ENCODE assay signal across 33 cellular contexts in the genomic region with DNA sequence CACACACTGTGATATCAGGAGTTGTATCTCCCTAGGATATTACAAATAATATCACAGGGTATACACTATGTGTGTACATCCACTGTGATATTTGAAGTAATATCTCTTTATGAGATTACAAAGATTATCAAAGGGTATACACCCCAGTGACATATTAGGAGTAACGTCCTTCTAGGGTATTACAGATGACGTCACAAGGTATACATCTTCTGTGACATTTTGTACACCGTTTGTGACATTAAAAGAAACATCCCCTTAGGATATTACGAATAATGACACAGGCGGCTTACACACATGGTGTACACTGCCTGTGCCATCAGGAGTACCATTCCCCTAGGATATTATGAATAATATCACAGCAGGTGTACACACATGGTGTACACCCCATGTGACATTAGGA. TPM values are rescaled to one million over a fixed set of nuclear protein-coding genes. Genes with fewer than 3 reads are reported as not detected.
DNase-seq lines count a peak whose midpoint lies in the region; ATAC-seq, FAIRE-seq and TF ChIP-seq lines count a peak whose summit lies in the region.
"Had no signal": no experiment of that assay in that cellular context is flagged by ENCODE, and none has a peak within 500 bp of the region (broad histone marks: within the 10 kb centered on the region; RNA-seq: fewer than 3 reads in every experiment).

No MANE protein-coding gene starts in this region.

- FAIRE-seq in HepG2 (lab: Jason Lieb, UNC) (no peak), K562 (lab: Jason Lieb, UNC) (no peak)
- FAIRE-seq: A204.1, A549, D721Med had no signal

- TF ChIP-seq POLR2A in HepG2 (IDR thresholded peaks at IDR 0.05; ENCODE audit: insufficient read depth in 1 of 2, low read depth in 2 of 2, low read length in 2 of 2): no peak
- TF ChIP-seq POLR2A in right lobe of liver (IDR thresholded peaks at IDR 0.05): no peak
- TF ChIP-seq POLR2A in K562 (conservative IDR thresholded peaks at IDR 0.05): no peak

- H2AFZ ChIP-seq in HepG2 (ENCODE audit: low read length): no peak overlapping the region
- H2AFZ ChIP-seq in K562 (ENCODE audit: low read depth, low read length): no peak overlapping the region

- H3K9me1 ChIP-seq in K562 (ENCODE audit: control insufficient read depth, insufficient read depth, low read length): no peaks in the 10 kb centered on the region

- H3K9me3 ChIP-seq in HepG2 (ENCODE audit: low read length): no peaks in the 10 kb centered on the region
- no peaks in the 10 kb centered on the region for H3K9me3 ChIP-seq in right lobe of liver
- H3K9me3 ChIP-seq in K562 (replicated peaks; ENCODE audit: control insufficient read depth, insufficient read depth, low read depth, low read length): no peaks in the 10 kb centered on the region
- H3K9me3 ChIP-seq: A549, BE2C, Caco-2 had no signal

- H3K36me3 ChIP-seq in HepG2 (replicated peaks in 1 of 2; ENCODE audit: control insufficient read depth in 1 of 2, insufficient read depth in 2 of 2, low read length in 2 of 2) (no peaks in the 10 kb centered on the region), right lobe of liver (no peaks in the 10 kb centered on the region), K562 (ENCODE audit: control insufficient read depth, insufficient read depth, low read length) (no peaks in the 10 kb centered on the region)
- H3K36me3 ChIP-seq: BE2C; BLaER1; BLaER1 treated with 17β-estradiol and CSF1 and Interleukin-3, amounts not matched to agents 10 nM and 100 nM had no signal

- ATAC-seq in HepG2 (no peak), right lobe of liver (no peak), K562 (no peak)
- ATAC-seq: A549; CD8-positive, alpha-beta T cell had no signal

- H3K79me2 ChIP-seq in HepG2 (ENCODE audit: insufficient read depth, low read length): no peaks in the 10 kb centered on the region
- no peaks in the 10 kb centered on the region for H3K79me2 ChIP-seq in K562 (ENCODE audit: control insufficient read depth, insufficient read depth, low read length)

- BruUV-seq in HepG2 (replicated peaks; lab: Mats Ljungman, UMichigan) (no TSS peak), K562 (replicated peaks; lab: Mats Ljungman, UMichigan) (no TSS peak)

- H3K4me2 ChIP-seq in HepG2 (ENCODE audit: low read depth, low read length) (no peak overlapping the region), K562 (ENCODE audit: insufficient read depth, low read length) (no peak overlapping the region)
- H3K4me2 ChIP-seq: A549; BLaER1; BLaER1 treated with 17β-estradiol and CSF1 and Interleukin-3, amounts not matched to agents 10 nM and 100 nM had no signal

- 28% methylated on average over 5 of the region's 5 CpGs for WGBS in HepG2 (ENCODE audit: low lambda C conversion rate)
- 80% methylated on average over 4 of the region's 5 CpGs for WGBS in right lobe of liver (ENCODE audit: insufficient coverage, low coverage, low lambda C conversion rate, missing lambda C conversion rate)
- 6% methylated on average over 5 of the region's 5 CpGs for WGBS in K562 (ENCODE audit: insufficient coverage, low coverage, missing lambda C conversion rate)

- H3K27me3 ChIP-seq in HepG2 (ENCODE audit: control insufficient read depth in 1 of 2, insufficient read depth in 2 of 2, low read length in 2 of 2): peaks cover 1 to 5% of the 10 kb centered on the region in 2 experiments; a peak in 3 of 5 replicates
- no peaks in the 10 kb centered on the region for H3K27me3 ChIP-seq in right lobe of liver
- H3K27me3 ChIP-seq in K562 (ENCODE audit: control insufficient read depth in 2 of 2, insufficient read depth in 2 of 2, low read length in 2 of 2): no peaks in the 10 kb centered on the region; a peak in 1 of 5 replicates
- H3K27me3 ChIP-seq: BE2C; BLaER1; BLaER1 treated with 17β-estradiol and CSF1 and Interleukin-3, amounts not matched to agents 10 nM and 100 nM had no signal

- CTCF ChIA-PET in HepG2 (lab: Yijun Ruan, JAX; ENCODE audit: low intra/inter-chr PET ratio, low total read pairs) (no interaction called here), K562 (lab: Yijun Ruan, JAX; ENCODE audit: low intra/inter-chr PET ratio) (no interaction called here)

- H3K27ac ChIP-seq in HepG2 (ENCODE audit: extremely low read length, insufficient read depth, low read length) (no peak overlapping the region), right lobe of liver (no peak overlapping the region), K562 (ENCODE audit: extremely low read depth, low read depth, low read length) (no peak overlapping the region)
- H3K27ac ChIP-seq: 22Rv1; A549; BLaER1; BLaER1 treated with 17β-estradiol and CSF1 and Interleukin-3, amounts not matched to agents 10 nM and 100 nM; C4-2B had no signal

- H3K9ac ChIP-seq in HepG2 (ENCODE audit: insufficient read depth, low read depth, low read length) (no peak overlapping the region), K562 (ENCODE audit: insufficient read depth in 1 of 2, low read depth in 2 of 2, low read length in 2 of 2) (no peak overlapping the region)
- H3K9ac ChIP-seq: BLaER1; BLaER1 treated with 17β-estradiol and CSF1 and Interleukin-3, amounts not matched to agents 10 nM and 100 nM had no signal

- in situ Hi-C loops in HepG2 (cut with HindIII; ENCODE audit: extremely low pct_ligation_motif_present, low pct_unique_long_range_greater_than_20kb): no loop called here
- in situ Hi-C loops in K562 (cut with MboI): no loop called here

- H3K4me3 ChIP-seq in HepG2 (replicated peaks in 1 of 3; ENCODE audit: insufficient read depth in 1 of 3, low read depth in 2 of 3, low read length in 3 of 3) (no peak overlapping the region), right lobe of liver (no peak overlapping the region), K562 (no peak overlapping the region)
- H3K4me3 ChIP-seq: A549; BLaER1; BLaER1 treated with 17β-estradiol and CSF1 and Interleukin-3, amounts not matched to agents 10 nM and 100 nM had no signal

- DNase-seq in HepG2 (ENCODE audit: low spot score): no peak
- no peak for DNase-seq in right lobe of liver
- DNase-seq in K562 (ENCODE audit: extremely low read depth in 1 of 4, low spot score in 3 of 4): no peak
- no peak for DNase-seq in hippocampal formation (lab: John Stamatoyannopoulos, UW)
- DNase-seq: 8988T; ACHN; AML-193; BE2C; C1 segment of cervical spinal cord; Caco-2; Calu3; CD4-positive, alpha-beta memory T cell; CD4-positive, alpha-beta T cell; CD4-positive, CD25-positive, alpha-beta regulatory T cell; CD8-positive, alpha-beta memory T cell; CD8-positive, alpha-beta T cell; COR-L47; DMS 273 treated with DMSO at 0.1 percent for 48 hours; DMS153; DMS53; DMS79; DMS79 treated with DMSO at 0.1 percent for 48 hours; DND-41; EL had no signal

- TF ChIP-seq CTCF in HepG2 (CRISPR knock-in tag; IDR thresholded peaks at IDR 0.05) (no peak), right lobe of liver (IDR thresholded peaks at IDR 0.05) (no peak), K562 (IDR thresholded peaks at IDR 0.05 in 2 of 3, conservative IDR thresholded peaks at IDR 0.05 in 1 of 3; ENCODE audit: insufficient read depth in 2 of 3, low read depth in 1 of 3, low read length in 3 of 3) (no peak)

- TF ChIP-seq EP300 in HepG2 (IDR thresholded peaks at IDR 0.05; ENCODE audit: low read depth in 2 of 2, low read length in 2 of 2) (no peak), HepG2 (CRISPR knock-in tag; IDR thresholded peaks at IDR 0.05; ENCODE audit: borderline replicate concordance) (no peak), K562 (IDR thresholded peaks at IDR 0.05; ENCODE audit: low read length) (no peak)

- POLR2A ChIA-PET in HepG2 (lab: Yijun Ruan, JAX) (no interaction called here), K562 (lab: Yijun Ruan, JAX) (no interaction called here)

- TF ChIP-seq RAD21 in HepG2 (CRISPR knock-in tag; IDR thresholded peaks at IDR 0.05): no peak
- TF ChIP-seq RAD21 in K562 (CRISPR knock-in tag; conservative IDR thresholded peaks at IDR 0.05 in 1 of 2, IDR thresholded peaks at IDR 0.05 in 1 of 2): no peak

- H4K20me1 ChIP-seq in HepG2 (ENCODE audit: insufficient read depth, low read length) (no peaks in the 10 kb centered on the region), K562 (replicated peaks; ENCODE audit: control insufficient read depth, insufficient read depth, low read length) (no peaks in the 10 kb centered on the region)
- H4K20me1 ChIP-seq: BLaER1; BLaER1 treated with 17β-estradiol and CSF1 and Interleukin-3, amounts not matched to agents 10 nM and 100 nM had no signal

- H3K4me1 ChIP-seq in HepG2 (ENCODE audit: insufficient read depth, low read length): no peaks in the 10 kb centered on the region
- no peaks in the 10 kb centered on the region for H3K4me1 ChIP-seq in right lobe of liver
- no peaks in the 10 kb centered on the region for H3K4me1 ChIP-seq in K562 (replicated peaks in 1 of 2; ENCODE audit: control insufficient read depth in 2 of 2, insufficient read depth in 2 of 2, low read length in 2 of 2)
- H3K4me1 ChIP-seq: A549; BE2C; BLaER1; BLaER1 treated with 17β-estradiol and CSF1 and Interleukin-3, amounts not matched to agents 10 nM and 100 nM; Caco-2 had no signal

- intact Hi-C loops in HepG2 (cut with micrococcal nuclease; ENCODE audit: unreplicated experiment): no loop called here
- intact Hi-C loops in right lobe of liver (cut with DNase I): no loop called here
- intact Hi-C loops in K562 (cut with micrococcal nuclease): no loop called here

RNA-seq across cellular contexts. Expression of gene RGCC, which starts 13.4 kb away (rescaled TPM):
- total RNA-seq in HepG2 (2016; rRNA removed; fragmentation: Illumina TruSeq; extraction: Trizol): 0.20 and 0.29 TPM in 2 replicates
- total RNA-seq in HepG2 (2016; cell fraction: cytosol; rRNA removed; fragmentation: Illumina TruSeq; extraction: Trizol; ENCODE audit: low read depth): 0.26 TPM in 1 of 2 replicates, not detected in the other
- total RNA-seq in HepG2 (2016; cell fraction: insoluble cytoplasmic fraction; rRNA removed; fragmentation: Illumina TruSeq; extraction: Trizol): 0.39 and 0.61 TPM in 2 replicates
- total RNA-seq in HepG2 (2016; cell fraction: membrane; rRNA removed; fragmentation: Illumina TruSeq; extraction: Trizol): 0.49 and 0.65 TPM in 2 replicates
- total RNA-seq in HepG2 (2016; cell fraction: nucleus; rRNA removed; fragmentation: Illumina TruSeq; extraction: Trizol): 0.56 TPM in 1 of 2 replicates, not detected in the other
- polyA plus RNA-seq in HepG2 (2011; rRNA removed): 8.4 and 9.5 TPM in 2 replicates
- polyA plus RNA-seq in HepG2 (2011; cell fraction: cytosol; rRNA removed): 5.6 and 6.7 TPM in 2 replicates
- 4.9 and 5.8 TPM in 2 replicates for polyA plus RNA-seq in HepG2 (2011; cell fraction: nucleus; rRNA removed)
- polyA plus RNA-seq in HepG2 (2012): 4.0 and 15.8 TPM in 2 replicates
- polyA plus RNA-seq in HepG2 (2016; cell fraction: cytosol; fragmentation: Illumina TruSeq; extraction: Trizol; ENCODE audit: low read depth): 0.48 and 0.54 TPM in 2 replicates
- polyA plus RNA-seq in HepG2 (2016; cell fraction: insoluble cytoplasmic fraction; fragmentation: Illumina TruSeq; extraction: Trizol; ENCODE audit: low read depth): 0.43 and 0.45 TPM in 2 replicates
- polyA plus RNA-seq in HepG2 (2016; cell fraction: membrane; fragmentation: Illumina TruSeq; extraction: Trizol; ENCODE audit: low read depth): 0.36 and 0.74 TPM in 2 replicates
- polyA plus RNA-seq in HepG2 (2016; cell fraction: nucleus; fragmentation: Illumina TruSeq; extraction: Trizol; ENCODE audit: insufficient read depth, low read depth): 1.4 TPM in 1 of 2 replicates, not detected in the other
- polyA minus RNA-seq in HepG2 (2011; rRNA and poly(A)+ RNA removed; ENCODE audit: low replicate concordance): 2.3 TPM in 1 of 2 replicates, not detected in the other
- 3.3 and 4.5 TPM in 2 replicates for polyA minus RNA-seq in HepG2 (2011; cell fraction: cytosol; rRNA and poly(A)+ RNA removed)
- polyA minus RNA-seq in HepG2 (2011; cell fraction: nucleus; rRNA and poly(A)+ RNA removed): 3.0 and 3.4 TPM in 2 replicates
- total RNA-seq in right lobe of liver: 1 to 10 TPM in 3 of 6 experiments, under 1 TPM in 2, not detected in 1; 0.51 to 4.9 (median 2.3) TPM
- total RNA-seq in K562 (2011; cell fraction: chromatin; rRNA removed; ENCODE audit: low replicate concordance): 0.67 and 1.6 TPM in 2 replicates
- total RNA-seq in K562 (2011; cell fraction: nucleolus; rRNA removed): 0.92 and 1.5 TPM in 2 replicates
- total RNA-seq in K562 (2011; cell fraction: nucleoplasm; rRNA removed): 1.5 TPM in 1 of 2 replicates, not detected in the other
- 9.2 and 10.4 TPM in 2 replicates for total RNA-seq in K562 (2014; rRNA removed)
- 5.0 and 5.8 TPM in 2 replicates for total RNA-seq in K562 (2014; rRNA removed; fragmentation: Illumina TruSeq; extraction: Trizol)
- total RNA-seq in K562 (2015; rRNA removed; fragmentation: Illumina TruSeq; extraction: Trizol): 1.8 and 2.6 TPM in 2 replicates
- 6.1 and 7.3 TPM in 2 replicates for total RNA-seq in K562 (2021)
- polyA plus RNA-seq in K562 (2011; rRNA removed): 6.7 and 7.2 TPM in 2 replicates
- 5.3 and 8.7 TPM in 2 replicates for polyA plus RNA-seq in K562 (2011; cell fraction: cytosol; rRNA removed)
- 2.8 and 4.8 TPM in 2 replicates for polyA plus RNA-seq in K562 (2011; cell fraction: nucleus; rRNA removed)
- polyA plus RNA-seq in K562 (2012): 1.7 and 2.8 TPM in 2 replicates
- 3.8 and 5.4 TPM in 2 replicates for polyA plus RNA-seq in K562 (2014; fragmentation: Illumina TruSeq; extraction: Trizol)
- 1 to 10 TPM in 1 of 2 experiments, under 1 TPM in 1; 0.51 to 1.6 TPM for polyA plus RNA-seq in K562 (2014; fragmentation: Nextera tagmentation; extraction: Ambion mirVana)
- 7.2 and 10.3 TPM in 2 replicates for polyA plus RNA-seq in K562 (2014; rRNA removed)
- polyA minus RNA-seq in K562 (2011; rRNA and poly(A)+ RNA removed): 1.3 and 1.9 TPM in 2 replicates
- 2.1 and 2.9 TPM in 2 replicates for polyA minus RNA-seq in K562 (2011; cell fraction: cytosol; rRNA and poly(A)+ RNA removed)
- 0.81 and 1.4 TPM in 2 replicates for polyA minus RNA-seq in K562 (2011; cell fraction: nucleus; rRNA and poly(A)+ RNA removed)
- total RNA-seq: A172, A673 had no signal
